15 cellular contexts compared by ENCODE assay signal in the genomic region with DNA sequence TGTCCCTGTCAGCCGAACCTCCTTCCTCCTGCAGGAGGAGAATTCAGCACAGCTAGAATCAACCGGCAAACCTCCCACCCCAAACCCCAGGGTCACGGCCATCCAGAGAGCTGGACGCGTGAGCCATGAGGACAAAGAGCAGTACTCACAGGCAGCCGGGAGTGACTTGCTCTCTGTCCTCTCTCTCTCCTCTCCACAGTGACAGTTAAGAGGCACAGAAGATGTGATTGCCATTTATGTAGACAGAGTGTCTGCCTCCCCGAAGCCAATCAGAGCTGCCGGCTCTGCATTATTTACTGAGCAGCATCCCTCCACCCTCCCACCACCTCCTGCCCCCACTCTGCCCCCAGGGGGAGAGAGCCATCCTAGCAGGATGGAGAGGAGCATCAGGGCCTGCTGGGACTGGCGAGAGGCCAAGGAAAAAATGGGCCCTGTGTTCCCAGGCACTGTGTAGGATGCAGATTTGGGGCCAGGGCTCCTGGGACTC. TPM values are rescaled to one million over a fixed set of nuclear protein-coding genes. Genes with fewer than 3 reads are reported as not detected.
A peak's percentile ranks its signal among the peaks of the same experiment; 100 is the strongest.
DNase-seq lines count a peak whose midpoint lies in the region; ATAC-seq, FAIRE-seq and TF ChIP-seq lines count a peak whose summit lies in the region.
"Had no signal": no experiment of that assay in that cellular context is flagged by ENCODE, and none has a peak within 500 bp of the region (broad histone marks: within the 10 kb centered on the region; RNA-seq: fewer than 3 reads in every experiment).

No MANE protein-coding gene starts in this region.

- CTCF ChIA-PET in K562 (lab: Yijun Ruan, JAX; ENCODE audit: low intra/inter-chr PET ratio) = no interaction called here

- H4K20me1 ChIP-seq in K562 (replicated peaks; ENCODE audit: control insufficient read depth, insufficient read depth, low read length) = peaks cover 15% of the 10 kb centered on the region

- no peak for FAIRE-seq in K562 (lab: Jason Lieb, UNC)
- FAIRE-seq: colon had no signal

- BruUV-seq in K562 (replicated peaks; lab: Mats Ljungman, UMichigan) = no TSS peak

- H3K4me1 Mint-ChIP-seq in activated T-helper 1 cell treated with anti-CD3 and anti-CD28 coated beads, Interleukin-12 subunit alpha, Interleukin-12 subunit beta, Interleukin-2, Interleukin-4 antibody, amounts not matched to agents 30 ng/mL and 10 ng/mL and 1 ng/mL, durations not matched to agents 14 hours and 24 hours and 36 hours (ENCODE audit: low read depth) = no peaks in the 10 kb centered on the region
- no peaks in the 10 kb centered on the region for H3K4me1 Mint-ChIP-seq in naive thymus-derived CD8-positive, alpha-beta T cell
- H3K4me1 Mint-ChIP-seq: activated naive CD8-positive, alpha-beta T cell treated with anti-CD3 and anti-CD28 coated beads, Interleukin-2, amount 50 U/mL, for 24 hours had no signal

- in situ Hi-C loops in K562 (cut with MboI) = no loop called here

- H3K36me3 ChIP-seq in K562 (ENCODE audit: control insufficient read depth, insufficient read depth, low read length) = no peaks in the 10 kb centered on the region
- H3K36me3 ChIP-seq: esophagus squamous epithelium had no signal

- H3K9me1 ChIP-seq in K562 (ENCODE audit: control insufficient read depth, insufficient read depth, low read length) = no peaks in the 10 kb centered on the region

- WGBS in K562 (ENCODE audit: insufficient coverage, low coverage, missing lambda C conversion rate) = 4% methylated on average over 9 of the region's 9 CpGs

- H3K27ac ChIP-seq in K562 (ENCODE audit: extremely low read depth, low read depth, low read length) = no peak overlapping the region
- H3K27ac ChIP-seq: esophagus squamous epithelium had no signal

- POLR2A ChIA-PET in K562 (lab: Yijun Ruan, JAX) = interaction anchor here (1.0 kb wide), 1 partner anchor 26 kb away, joined by 3 read pairs; no protein-coding TSS in a partner anchor
- POLR2A ChIA-PET in naive thymus-derived CD8-positive, alpha-beta T cell (lab: Charles Lee) = no interaction called here

- no peak overlapping the region for H3K27ac Mint-ChIP-seq in activated T-helper 1 cell treated with anti-CD3 and anti-CD28 coated beads, Interleukin-12 subunit alpha, Interleukin-12 subunit beta, Interleukin-2, Interleukin-4 antibody, amounts not matched to agents 30 ng/mL and 10 ng/mL and 1 ng/mL, durations not matched to agents 14 hours and 24 hours and 36 hours
- no peak overlapping the region for H3K27ac Mint-ChIP-seq in naive thymus-derived CD8-positive, alpha-beta T cell
- H3K27ac Mint-ChIP-seq: activated naive CD8-positive, alpha-beta T cell treated with anti-CD3 and anti-CD28 coated beads, Interleukin-2, amount 50 U/mL, for 24 hours; CD8-positive, alpha-beta T cell had no signal

- no peak overlapping the region for H3K9ac ChIP-seq in K562 (ENCODE audit: insufficient read depth in 1 of 2, low read depth in 2 of 2, low read length in 2 of 2)

- intact Hi-C loops in K562 (cut with micrococcal nuclease) = loop anchor here (5.0 to 10.0 kb wide), 2 partner anchors 94 to 466 kb away; a partner anchor contains a TSS
- intact Hi-C loops in activated T-helper 1 cell treated with anti-CD3 and anti-CD28 coated beads, Interleukin-12 subunit alpha, Interleukin-12 subunit beta, Interleukin-2, Interleukin-4 antibody, amounts not matched to agents 30 ng/mL and 10 ng/mL and 1 ng/mL, durations not matched to agents 14 hours and 24 hours and 36 hours (cut with micrococcal nuclease) = no loop called here

- no peaks in the 10 kb centered on the region for H3K36me3 Mint-ChIP-seq in activated T-helper 1 cell treated with anti-CD3 and anti-CD28 coated beads, Interleukin-12 subunit alpha, Interleukin-12 subunit beta, Interleukin-2, Interleukin-4 antibody, amounts not matched to agents 30 ng/mL and 10 ng/mL and 1 ng/mL, durations not matched to agents 14 hours and 24 hours and 36 hours (ENCODE audit: low read depth)
- no peaks in the 10 kb centered on the region for H3K36me3 Mint-ChIP-seq in naive thymus-derived CD8-positive, alpha-beta T cell
- H3K36me3 Mint-ChIP-seq: CD8-positive, alpha-beta T cell had no signal

- no peak for TF ChIP-seq CTCF in K562 (IDR thresholded peaks at IDR 0.05 in 2 of 3, conservative IDR thresholded peaks at IDR 0.05 in 1 of 3; ENCODE audit: insufficient read depth in 2 of 3, low read depth in 1 of 3, low read length in 3 of 3)

- ATAC-seq in K562 (peak; percentile 8), GM19395 (IDR thresholded peaks at IDR 0.05; ENCODE audit: unreplicated experiment) (no peak)
- no peak for ATAC-seq in naive thymus-derived CD8-positive, alpha-beta T cell
- ATAC-seq: activated naive CD8-positive, alpha-beta T cell treated with anti-CD3 and anti-CD28 coated beads, Interleukin-2, amount 50 U/mL, for 24 hours; CD8-positive, alpha-beta T cell; right cardiac atrium had no signal

- no peak overlapping the region for H2AFZ ChIP-seq in K562 (ENCODE audit: low read depth, low read length)

- DNase-seq in NCI-H1417 treated with DMSO at 0.1 percent for 48 hours (lab: John Stamatoyannopoulos, UW) (peak; percentile 81), NCI-H2196 treated with DMSO at 0.1 percent for 48 hours (lab: John Stamatoyannopoulos, UW; ENCODE audit: unreplicated experiment) (peak; percentile 10), K562 (ENCODE audit: extremely low read depth in 1 of 4, low spot score in 3 of 4) (no peak), pons (ENCODE audit: low spot score) (peak; percentile 28), kidney tubule cell (ENCODE audit: low spot score) (no peak)
- DNase-seq in activated T-helper 1 cell treated with anti-CD3 and anti-CD28 coated beads, Interleukin-12 subunit alpha, Interleukin-12 subunit beta, Interleukin-2, Interleukin-4 antibody, amounts not matched to agents 30 ng/mL and 10 ng/mL and 1 ng/mL, durations not matched to agents 14 hours and 24 hours and 36 hours (ENCODE audit: low spot score) = no peak
- no peak for DNase-seq in naive thymus-derived CD8-positive, alpha-beta T cell
- DNase-seq: activated CD8-positive, alpha-beta memory T cell treated with anti-CD3 and anti-CD28 coated beads, Interleukin-2, amount 50 U/mL, for 4 hours; activated naive CD8-positive, alpha-beta T cell treated with anti-CD3 and anti-CD28 coated beads, Interleukin-2, amount 50 U/mL, for 24 hours; CD8-positive, alpha-beta T cell; esophagus squamous epithelium; midbrain; right cardiac atrium had no signal

- no peak overlapping the region for H3K4me3 ChIP-seq in K562
- H3K4me3 ChIP-seq: esophagus squamous epithelium had no signal

- no peaks in the 10 kb centered on the region for H3K9me3 ChIP-seq in K562 (replicated peaks; ENCODE audit: control insufficient read depth, insufficient read depth, low read depth, low read length)
- H3K9me3 ChIP-seq: esophagus squamous epithelium had no signal

- no peak for TF ChIP-seq POLR2A in K562 (conservative IDR thresholded peaks at IDR 0.05)

- H3K27me3 ChIP-seq in K562 (ENCODE audit: control insufficient read depth in 2 of 2, insufficient read depth in 2 of 2, low read length in 2 of 2) = peaks cover 21 to 65% of the 10 kb centered on the region in 2 experiments

- no peak overlapping the region for H3K4me3 Mint-ChIP-seq in activated T-helper 1 cell treated with anti-CD3 and anti-CD28 coated beads, Interleukin-12 subunit alpha, Interleukin-12 subunit beta, Interleukin-2, Interleukin-4 antibody, amounts not matched to agents 30 ng/mL and 10 ng/mL and 1 ng/mL, durations not matched to agents 14 hours and 24 hours and 36 hours
- H3K4me3 Mint-ChIP-seq in naive thymus-derived CD8-positive, alpha-beta T cell = no peak overlapping the region
- H3K4me3 Mint-ChIP-seq: activated naive CD8-positive, alpha-beta T cell treated with anti-CD3 and anti-CD28 coated beads, Interleukin-2, amount 50 U/mL, for 24 hours; CD8-positive, alpha-beta T cell had no signal

- peaks cover 7 to 10% of the 10 kb centered on the region in 2 experiments; a peak in 4 of 5 replicates for H3K4me1 ChIP-seq in K562 (replicated peaks in 1 of 2; ENCODE audit: control insufficient read depth in 2 of 2, insufficient read depth in 2 of 2, low read length in 2 of 2)

- H3K9me3 Mint-ChIP-seq in activated T-helper 1 cell treated with anti-CD3 and anti-CD28 coated beads, Interleukin-12 subunit alpha, Interleukin-12 subunit beta, Interleukin-2, Interleukin-4 antibody, amounts not matched to agents 30 ng/mL and 10 ng/mL and 1 ng/mL, durations not matched to agents 14 hours and 24 hours and 36 hours = no peaks in the 10 kb centered on the region
- no peaks in the 10 kb centered on the region for H3K9me3 Mint-ChIP-seq in naive thymus-derived CD8-positive, alpha-beta T cell
- H3K9me3 Mint-ChIP-seq: activated naive CD8-positive, alpha-beta T cell treated with anti-CD3 and anti-CD28 coated beads, Interleukin-2, amount 50 U/mL, for 24 hours; CD8-positive, alpha-beta T cell had no signal

- TF ChIP-seq RAD21 in K562 (CRISPR knock-in tag; conservative IDR thresholded peaks at IDR 0.05 in 1 of 2, IDR thresholded peaks at IDR 0.05 in 1 of 2) = no peak

- H3K27me3 Mint-ChIP-seq in activated T-helper 1 cell treated with anti-CD3 and anti-CD28 coated beads, Interleukin-12 subunit alpha, Interleukin-12 subunit beta, Interleukin-2, Interleukin-4 antibody, amounts not matched to agents 30 ng/mL and 10 ng/mL and 1 ng/mL, durations not matched to agents 14 hours and 24 hours and 36 hours (ENCODE audit: insufficient read depth) = peaks cover 19% of the 10 kb centered on the region
- peaks cover 7 to 29% (median 21%) of the 10 kb centered on the region in 5 donors for H3K27me3 Mint-ChIP-seq in naive thymus-derived CD8-positive, alpha-beta T cell

- H3K79me2 ChIP-seq in K562 (ENCODE audit: control insufficient read depth, insufficient read depth, low read length) = no peaks in the 10 kb centered on the region

- H3K4me2 ChIP-seq in K562 (ENCODE audit: insufficient read depth, low read length) = no peak overlapping the region

- no peak for TF ChIP-seq EP300 in K562 (IDR thresholded peaks at IDR 0.05; ENCODE audit: low read length)

RNA-seq across cellular contexts. Expression of a gene that starts 4.3 kb away (rescaled TPM):
- total RNA-seq in K562 (2011; cell fraction: chromatin; rRNA removed; ENCODE audit: low replicate concordance) = not detected in 2 replicates
- total RNA-seq in K562 (2011; cell fraction: nucleolus; rRNA removed) = not detected in 2 replicates
- total RNA-seq in K562 (2011; cell fraction: nucleoplasm; rRNA removed) = not detected in 2 replicates
- total RNA-seq in K562 (2014; rRNA removed) = not detected in 2 replicates
- not detected in 2 replicates for total RNA-seq in K562 (2014; rRNA removed; fragmentation: Illumina TruSeq; extraction: Trizol)
- not detected in 2 replicates for total RNA-seq in K562 (2015; rRNA removed; fragmentation: Illumina TruSeq; extraction: Trizol)
- not detected in 2 replicates for total RNA-seq in K562 (2021)
- polyA plus RNA-seq in K562 (2011; rRNA removed) = not detected in 2 replicates
- not detected in 2 replicates for polyA plus RNA-seq in K562 (2011; cell fraction: cytosol; rRNA removed)
- polyA plus RNA-seq in K562 (2011; cell fraction: nucleus; rRNA removed) = not detected in 2 replicates
- polyA plus RNA-seq in K562 (2012) = not detected in 2 replicates
- not detected in 2 replicates for polyA plus RNA-seq in K562 (2014; fragmentation: Illumina TruSeq; extraction: Trizol)
- not detected for polyA plus RNA-seq in K562 (2014; fragmentation: Nextera tagmentation; extraction: Ambion mirVana)
- 0.18 TPM in 1 of 2 replicates, not detected in the other for polyA plus RNA-seq in K562 (2014; rRNA removed)
- polyA minus RNA-seq in K562 (2011; rRNA and poly(A)+ RNA removed) = not detected in 2 replicates
- not detected in 2 replicates for polyA minus RNA-seq in K562 (2011; cell fraction: cytosol; rRNA and poly(A)+ RNA removed)
- not detected in 2 replicates for polyA minus RNA-seq in K562 (2011; cell fraction: nucleus; rRNA and poly(A)+ RNA removed)
- not detected in 2 replicates for total RNA-seq in activated T-helper 1 cell treated with anti-CD3 and anti-CD28 coated beads, Interleukin-12 subunit alpha, Interleukin-12 subunit beta, Interleukin-2, Interleukin-4 antibody, amounts not matched to agents 30 ng/mL and 10 ng/mL and 1 ng/mL, durations not matched to agents 14 hours and 24 hours and 36 hours
- total RNA-seq in naive thymus-derived CD8-positive, alpha-beta T cell = not detected
- polyA plus RNA-seq in naive thymus-derived CD8-positive, alpha-beta T cell = not detected
- total RNA-seq: CD8-positive, alpha-beta T cell had no signal

Comparison
In these comparisons a context has a peak if more than half of its experiments do, and no peak if none do; other contexts are left out.
1. DNase-seq: peak in NCI-H1417 treated with DMSO at 0.1 percent for 48 hours (single experiment), NCI-H2196 treated with DMSO at 0.1 percent for 48 hours (single experiment) and pons (single experiment); none in K562 (0 of 4), activated T-helper 1 cell treated with anti-CD3 and anti-CD28 coated beads, Interleukin-12 subunit alpha, Interleukin-12 subunit beta, Interleukin-2, Interleukin-4 antibody, amounts not matched to agents 30 ng/mL and 10 ng/mL and 1 ng/mL, durations not matched to agents 14 hours and 24 hours and 36 hours (single experiment), kidney tubule cell (single experiment) and naive thymus-derived CD8-positive, alpha-beta T cell (0 of 10).